Comparison of ENCODE assay signal across 16 cellular contexts in the genomic region with DNA sequence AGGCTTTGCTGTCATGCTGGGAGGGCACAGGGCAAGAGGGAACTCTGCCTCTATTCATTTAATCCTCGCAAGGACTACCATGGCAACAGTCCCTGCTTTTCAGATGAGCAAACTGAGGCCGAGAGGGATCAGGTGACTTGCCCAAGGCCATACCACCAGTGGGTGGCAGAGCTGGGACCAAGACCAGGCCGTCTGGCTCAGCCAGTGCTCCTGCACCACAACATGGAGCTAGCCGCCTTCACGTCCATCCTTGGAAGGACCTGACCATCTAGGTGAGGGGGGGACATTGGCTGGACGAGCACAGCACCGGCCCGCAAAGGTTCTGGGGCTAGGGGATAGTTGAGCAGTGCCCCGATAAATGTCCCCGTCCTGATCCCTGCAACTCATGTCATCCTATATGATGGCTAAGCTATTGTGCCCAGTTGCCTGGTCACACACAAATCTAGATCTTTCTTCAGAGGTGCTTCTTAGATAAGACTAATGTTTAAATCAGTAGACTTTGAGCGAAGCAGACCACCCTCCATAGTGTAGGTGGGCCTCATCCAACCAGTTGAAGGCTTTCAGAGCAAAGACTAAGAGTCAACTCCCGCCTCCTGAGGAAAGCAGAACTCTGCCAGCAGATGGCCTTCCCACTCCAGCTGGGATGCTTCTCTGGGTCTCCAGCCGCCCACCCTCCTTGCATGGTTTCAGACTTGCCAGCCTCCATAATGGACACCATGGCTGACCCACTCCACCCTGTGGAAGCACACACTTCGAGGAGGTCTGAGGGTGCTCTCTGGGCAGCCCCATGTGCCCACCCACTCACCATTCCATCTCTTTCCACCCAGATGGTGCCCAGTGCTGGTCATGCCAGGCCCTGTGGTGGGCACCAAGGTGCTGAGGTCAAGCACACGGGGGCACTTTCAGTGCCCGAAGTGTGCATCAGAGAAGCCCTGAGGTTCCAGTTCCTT.
A peak's percentile ranks its signal among the peaks of the same experiment; 100 is the strongest.
DNase-seq lines count a peak whose midpoint lies in the region; ATAC-seq and TF ChIP-seq lines count a peak whose summit lies in the region.
"Had no signal": no experiment of that assay in that cellular context is flagged by ENCODE, and none has a peak within 500 bp of the region (broad histone marks: within the 10 kb centered on the region; RNA-seq: fewer than 3 reads in every experiment).

No MANE protein-coding gene starts in this region.

- H3F3A ChIP-seq in Loucy (ENCODE audit: low read depth): no peaks in the 10 kb centered on the region

- intact Hi-C loops in heart right ventricle (cut with DNase I): no loop called here

- no peaks in the 10 kb centered on the region for H3K79me2 ChIP-seq in Loucy (ENCODE audit: insufficient read depth, low read length)

- H2AFZ ChIP-seq in Loucy (ENCODE audit: low read length): no peak overlapping the region

- H3K4me3 Mint-ChIP-seq in chondrocyte (ENCODE audit: unreplicated experiment): no peak overlapping the region
- H3K4me3 Mint-ChIP-seq in activated naive CD8-positive, alpha-beta T cell treated with anti-CD3 and anti-CD28 coated beads, Interleukin-2, amount 50 U/mL, for 24 hours: no peak overlapping the region
- H3K4me3 Mint-ChIP-seq: naive thymus-derived CD8-positive, alpha-beta T cell had no signal

- H3K36me3 ChIP-seq in right atrium auricular region: no peaks in the 10 kb centered on the region
- no peaks in the 10 kb centered on the region for H3K36me3 ChIP-seq in heart right ventricle
- no peaks in the 10 kb centered on the region for H3K36me3 ChIP-seq in Loucy (ENCODE audit: insufficient read depth, low read length)
- H3K36me3 ChIP-seq: Peyer's patch had no signal

- H3K9me2 ChIP-seq in Loucy (replicated peaks; ENCODE audit: low read depth, low read length): no peaks in the 10 kb centered on the region

- no peaks in the 10 kb centered on the region for H3K9me3 Mint-ChIP-seq in chondrocyte (ENCODE audit: low read depth)
- no peaks in the 10 kb centered on the region for H3K9me3 Mint-ChIP-seq in activated naive CD8-positive, alpha-beta T cell treated with anti-CD3 and anti-CD28 coated beads, Interleukin-2, amount 50 U/mL, for 24 hours
- H3K9me3 Mint-ChIP-seq: naive thymus-derived CD8-positive, alpha-beta T cell had no signal

- H3K4me3 ChIP-seq in right atrium auricular region (no peak overlapping the region), heart right ventricle (no peak overlapping the region), Loucy (ENCODE audit: low read length, poor library complexity, severe bottlenecking) (no peak overlapping the region)
- H3K4me3 ChIP-seq: Peyer's patch, psoas muscle, SK-N-MC had no signal

- no peak overlapping the region for H3K27ac ChIP-seq in right atrium auricular region
- no peak overlapping the region for H3K27ac ChIP-seq in heart right ventricle
- H3K27ac ChIP-seq: Peyer's patch, psoas muscle, SK-N-MC had no signal

- H3K4me2 ChIP-seq in Loucy (ENCODE audit: low read depth, low read length, poor library complexity, severe bottlenecking): no peak overlapping the region

- H3K4me1 ChIP-seq in right atrium auricular region: no peaks in the 10 kb centered on the region
- H3K4me1 ChIP-seq in heart right ventricle: no peaks in the 10 kb centered on the region
- H3K4me1 ChIP-seq in Loucy (ENCODE audit: insufficient read depth, low read length, poor library complexity, severe bottlenecking): no peaks in the 10 kb centered on the region
- H3K4me1 ChIP-seq: Peyer's patch, psoas muscle had no signal

- no peaks in the 10 kb centered on the region for H4K20me1 ChIP-seq in Loucy (ENCODE audit: insufficient read depth, low read length, poor library complexity, severe bottlenecking)

- no peak for TF ChIP-seq CTCF in right atrium auricular region (IDR thresholded peaks at IDR 0.05)
- TF ChIP-seq CTCF in heart right ventricle (IDR thresholded peaks at IDR 0.05): no peak
- peak; percentile 29; the same call in 1 of the 2 replicates for TF ChIP-seq CTCF in Loucy (conservative IDR thresholded peaks at IDR 0.05; ENCODE audit: low read length)
- TF ChIP-seq CTCF in chondrocyte (IDR thresholded peaks at IDR 0.05): no peak

- no peaks in the 10 kb centered on the region for H3K36me3 Mint-ChIP-seq in chondrocyte (ENCODE audit: low read depth)
- H3K36me3 Mint-ChIP-seq in activated naive CD8-positive, alpha-beta T cell treated with anti-CD3 and anti-CD28 coated beads, Interleukin-2, amount 50 U/mL, for 24 hours (ENCODE audit: low read depth): no peaks in the 10 kb centered on the region
- H3K36me3 Mint-ChIP-seq: naive thymus-derived CD8-positive, alpha-beta T cell had no signal

- H3K27me3 ChIP-seq in right atrium auricular region: no peaks in the 10 kb centered on the region
- H3K27me3 ChIP-seq in heart right ventricle: peaks cover 0 to 21% (median 9%) of the 10 kb centered on the region in 7 donors
- no peaks in the 10 kb centered on the region for H3K27me3 ChIP-seq in Loucy (ENCODE audit: insufficient read depth, low read length, poor library complexity, severe bottlenecking)
- H3K27me3 ChIP-seq: Peyer's patch had no signal

- DNase-seq in right atrium auricular region (ENCODE audit: low spot score): peak; percentile 30
- no peak for DNase-seq in heart right ventricle
- peak; percentile 51 for DNase-seq in chondrocyte (ENCODE audit: low spot score)
- DNase-seq in stimulated activated CD8-positive, alpha-beta memory T cell treated with anti-CD3 and anti-CD28 coated beads, Interleukin-4, amount 100 ng/mL, for 48 hours: peak; percentile 18
- no peak for DNase-seq in effector CD4-positive, alpha-beta T cell
- DNase-seq in activated naive CD8-positive, alpha-beta T cell treated with anti-CD3 and anti-CD28 coated beads, Interleukin-2, amount 50 U/mL, for 24 hours: no peak
- no peak for DNase-seq in NOMO-1 (lab: John Stamatoyannopoulos, UW; ENCODE audit: unreplicated experiment in 2 of 2)
- DNase-seq: activated CD4-positive, alpha-beta T cell treated with anti-CD3 and anti-CD28 coated beads for 48 hours; activated naive CD4-positive, alpha-beta T cell treated with anti-CD3 and anti-CD28 coated beads, Interleukin-2, amount 50 U/mL, for 16 hours; NCI-H2029; NCI-H510A treated with DMSO at 0.1 percent for 48 hours; psoas muscle had no signal

- no peak for ATAC-seq in heart right ventricle
- ATAC-seq in activated naive CD8-positive, alpha-beta T cell treated with anti-CD3 and anti-CD28 coated beads, Interleukin-2, amount 50 U/mL, for 24 hours: no peak
- ATAC-seq: naive thymus-derived CD8-positive, alpha-beta T cell; psoas muscle had no signal

- H3K4me1 Mint-ChIP-seq in chondrocyte (ENCODE audit: low read depth): no peaks in the 10 kb centered on the region
- H3K4me1 Mint-ChIP-seq in activated naive CD8-positive, alpha-beta T cell treated with anti-CD3 and anti-CD28 coated beads, Interleukin-2, amount 50 U/mL, for 24 hours: no peaks in the 10 kb centered on the region
- H3K4me1 Mint-ChIP-seq: naive thymus-derived CD8-positive, alpha-beta T cell had no signal

- WGBS in heart right ventricle, 2 donors: 86 to 87% methylated on average over 16 of the region's 16 CpGs

- H3K9me3 ChIP-seq in right atrium auricular region (no peaks in the 10 kb centered on the region), heart right ventricle (no peaks in the 10 kb centered on the region), Loucy (ENCODE audit: insufficient read depth, low read depth, low read length) (no peaks in the 10 kb centered on the region)
- H3K9me3 ChIP-seq: Peyer's patch, psoas muscle had no signal

- H3K27me3 Mint-ChIP-seq in chondrocyte (ENCODE audit: low read depth): peaks cover 25% of the 10 kb centered on the region
- H3K27me3 Mint-ChIP-seq in activated naive CD8-positive, alpha-beta T cell treated with anti-CD3 and anti-CD28 coated beads, Interleukin-2, amount 50 U/mL, for 24 hours: no peaks in the 10 kb centered on the region

- H3K27ac Mint-ChIP-seq in chondrocyte (ENCODE audit: unreplicated experiment): no peak overlapping the region
- H3K27ac Mint-ChIP-seq in activated naive CD8-positive, alpha-beta T cell treated with anti-CD3 and anti-CD28 coated beads, Interleukin-2, amount 50 U/mL, for 24 hours: no peak overlapping the region

- H3K9ac ChIP-seq in Loucy (ENCODE audit: low read depth, low read length, poor library complexity, severe bottlenecking): no peak overlapping the region

Comparison
In these comparisons a context has a peak if more than half of its experiments do, and no peak if none do; other contexts are left out.
1. DNase-seq: peak in right atrium auricular region (single experiment), chondrocyte (single experiment) and stimulated activated CD8-positive, alpha-beta memory T cell treated with anti-CD3 and anti-CD28 coated beads, Interleukin-4, amount 100 ng/mL, for 48 hours (single experiment); none in heart right ventricle (0 of 2), effector CD4-positive, alpha-beta T cell (single experiment), activated naive CD8-positive, alpha-beta T cell treated with anti-CD3 and anti-CD28 coated beads, Interleukin-2, amount 50 U/mL, for 24 hours (single experiment) and NOMO-1 (0 of 2).